14 cellular contexts compared by ENCODE assay signal in genomic region chr2:63881208-63881607, GRCh38. TPM values are rescaled to one million over a fixed set of nuclear protein-coding genes. Genes with fewer than 3 reads are reported as not detected.
DNase-seq lines count a peak whose midpoint lies in the region; ATAC-seq and TF ChIP-seq lines count a peak whose summit lies in the region.
"Had no signal": no experiment of that assay in that cellular context is flagged by ENCODE, and none has a peak within 500 bp of the region (broad histone marks: within the 10 kb centered on the region; RNA-seq: fewer than 3 reads in every experiment).

No MANE protein-coding gene starts in this region.

- peaks cover 37% of the 10 kb centered on the region for H3K36me3 Mint-ChIP-seq in activated CD8-positive, alpha-beta T cell treated with anti-CD3 and anti-CD28 coated beads for 36 hours (ENCODE audit: low read depth)
- peaks cover 61% of the 10 kb centered on the region for H3K36me3 Mint-ChIP-seq in activated CD8-positive, alpha-beta T cell treated with anti-CD3 and anti-CD28 coated beads, Interleukin-2, amount 10 ng/mL, durations not matched to agents 7 days and 5 days (ENCODE audit: low read depth)
- H3K36me3 Mint-ChIP-seq in central memory CD8-positive, alpha-beta T cell (ENCODE audit: insufficient read depth), result peaks cover 38% of the 10 kb centered on the region
- H3K36me3 Mint-ChIP-seq in chondrocyte (ENCODE audit: low read depth), result peaks cover 21% of the 10 kb centered on the region

- H3K4me3 ChIP-seq in gastrocnemius medialis (no peak overlapping the region), BE2C (ENCODE audit: low read depth, low read length) (no peak overlapping the region)
- H3K4me3 ChIP-seq: thoracic aorta had no signal

- H3K36me3 ChIP-seq in gastrocnemius medialis (peaks cover 0 to 43% of the 10 kb centered on the region in 2 donors), BE2C (no peaks in the 10 kb centered on the region)

- no peak overlapping the region for H3K4me3 Mint-ChIP-seq in activated CD8-positive, alpha-beta T cell treated with anti-CD3 and anti-CD28 coated beads for 36 hours
- no peak overlapping the region for H3K4me3 Mint-ChIP-seq in activated CD8-positive, alpha-beta T cell treated with anti-CD3 and anti-CD28 coated beads, Interleukin-2, amount 10 ng/mL, durations not matched to agents 7 days and 5 days
- H3K4me3 Mint-ChIP-seq in central memory CD8-positive, alpha-beta T cell, result no peak overlapping the region
- H3K4me3 Mint-ChIP-seq in chondrocyte (ENCODE audit: unreplicated experiment), result no peak overlapping the region
- H3K4me3 Mint-ChIP-seq: brain, neural crest cell had no signal

- no peaks in the 10 kb centered on the region for H3K27me3 ChIP-seq in gastrocnemius medialis
- no peaks in the 10 kb centered on the region for H3K27me3 ChIP-seq in BE2C

- H3K9me3 ChIP-seq in gastrocnemius medialis (no peaks in the 10 kb centered on the region), BE2C (no peaks in the 10 kb centered on the region)
- H3K9me3 ChIP-seq: thoracic aorta had no signal

- peaks cover 34% of the 10 kb centered on the region for H3K4me1 Mint-ChIP-seq in activated CD8-positive, alpha-beta T cell treated with anti-CD3 and anti-CD28 coated beads for 36 hours (ENCODE audit: low read depth)
- H3K4me1 Mint-ChIP-seq in activated CD8-positive, alpha-beta T cell treated with anti-CD3 and anti-CD28 coated beads, Interleukin-2, amount 10 ng/mL, durations not matched to agents 7 days and 5 days (ENCODE audit: low read depth), result peaks cover 14% of the 10 kb centered on the region
- peaks cover 28% of the 10 kb centered on the region for H3K4me1 Mint-ChIP-seq in central memory CD8-positive, alpha-beta T cell
- H3K4me1 Mint-ChIP-seq in chondrocyte (ENCODE audit: low read depth), result peaks cover 8% of the 10 kb centered on the region

- H3K27ac Mint-ChIP-seq in activated CD8-positive, alpha-beta T cell treated with anti-CD3 and anti-CD28 coated beads for 36 hours, result peak overlapping the region; percentile 60
- no peak overlapping the region for H3K27ac Mint-ChIP-seq in activated CD8-positive, alpha-beta T cell treated with anti-CD3 and anti-CD28 coated beads, Interleukin-2, amount 10 ng/mL, durations not matched to agents 7 days and 5 days
- H3K27ac Mint-ChIP-seq in central memory CD8-positive, alpha-beta T cell (ENCODE audit: low read depth), result peak overlapping the region; percentile 24
- H3K27ac Mint-ChIP-seq in chondrocyte (ENCODE audit: unreplicated experiment), result no peak overlapping the region

- no peak for DNase-seq in activated CD8-positive, alpha-beta T cell treated with anti-CD3 and anti-CD28 coated beads for 36 hours
- no peak for DNase-seq in activated CD8-positive, alpha-beta T cell treated with anti-CD3 and anti-CD28 coated beads, Interleukin-2, amount 10 ng/mL, durations not matched to agents 7 days and 5 days
- DNase-seq in NCI-H1436 treated with DMSO at 0.1 percent for 48 hours (lab: John Stamatoyannopoulos, UW) (peak; percentile 33), gastrocnemius medialis (no peak), left lobe of liver (ENCODE audit: low spot score) (no peak), BE2C (no peak), chondrocyte (ENCODE audit: low spot score) (no peak)
- no peak for DNase-seq in central memory CD8-positive, alpha-beta T cell (ENCODE audit: low spot score in 2 of 2)
- DNase-seq: activated CD8-positive, alpha-beta memory T cell treated with anti-CD3 and anti-CD28 coated beads for 24 hours; Calu3; NCI-H2171 treated with DMSO at 0.1 percent for 48 hours had no signal

- H3K27me3 Mint-ChIP-seq in activated CD8-positive, alpha-beta T cell treated with anti-CD3 and anti-CD28 coated beads for 36 hours, result no peaks in the 10 kb centered on the region
- no peaks in the 10 kb centered on the region for H3K27me3 Mint-ChIP-seq in activated CD8-positive, alpha-beta T cell treated with anti-CD3 and anti-CD28 coated beads, Interleukin-2, amount 10 ng/mL, durations not matched to agents 7 days and 5 days (ENCODE audit: low read depth)
- no peaks in the 10 kb centered on the region for H3K27me3 Mint-ChIP-seq in central memory CD8-positive, alpha-beta T cell
- no peaks in the 10 kb centered on the region for H3K27me3 Mint-ChIP-seq in chondrocyte (ENCODE audit: low read depth)

- POLR2A ChIA-PET in activated CD8-positive, alpha-beta T cell treated with anti-CD3 and anti-CD28 coated beads for 36 hours (lab: Charles Lee), result interaction anchor here (0.6 to 0.7 kb wide), 2 partner anchors 291 to 1639 kb away, joined by 3 to 4 read pairs; no protein-coding TSS in a partner anchor
- POLR2A ChIA-PET in activated CD8-positive, alpha-beta T cell treated with anti-CD3 and anti-CD28 coated beads, Interleukin-2, amount 10 ng/mL, durations not matched to agents 7 days and 5 days (lab: Charles Lee), result no interaction called here

- H3K9me3 Mint-ChIP-seq in activated CD8-positive, alpha-beta T cell treated with anti-CD3 and anti-CD28 coated beads for 36 hours, result no peaks in the 10 kb centered on the region
- no peaks in the 10 kb centered on the region for H3K9me3 Mint-ChIP-seq in activated CD8-positive, alpha-beta T cell treated with anti-CD3 and anti-CD28 coated beads, Interleukin-2, amount 10 ng/mL, durations not matched to agents 7 days and 5 days (ENCODE audit: insufficient read depth)
- no peaks in the 10 kb centered on the region for H3K9me3 Mint-ChIP-seq in central memory CD8-positive, alpha-beta T cell
- no peaks in the 10 kb centered on the region for H3K9me3 Mint-ChIP-seq in chondrocyte (ENCODE audit: low read depth)
- H3K9me3 Mint-ChIP-seq: brain, neural crest cell had no signal

- TF ChIP-seq CTCF in activated CD8-positive, alpha-beta T cell treated with anti-CD3 and anti-CD28 coated beads for 36 hours (IDR thresholded peaks at IDR 0.05), result no peak
- TF ChIP-seq CTCF in gastrocnemius medialis (IDR thresholded peaks at IDR 0.05 in 4 of 5, conservative IDR thresholded peaks at IDR 0.05 in 1 of 5) (no peak), BE2C (IDR thresholded peaks at IDR 0.05; ENCODE audit: low read depth, low read length) (no peak), chondrocyte (IDR thresholded peaks at IDR 0.05) (no peak)

- no peak for ATAC-seq in activated CD8-positive, alpha-beta T cell treated with anti-CD3 and anti-CD28 coated beads for 36 hours
- no peak for ATAC-seq in activated CD8-positive, alpha-beta T cell treated with anti-CD3 and anti-CD28 coated beads, Interleukin-2, amount 10 ng/mL, durations not matched to agents 7 days and 5 days
- ATAC-seq in central memory CD8-positive, alpha-beta T cell (replicated peaks; ENCODE audit: extremely low read depth, poor library complexity, severe bottlenecking), result no peak
- ATAC-seq in gastrocnemius medialis, result no peak
- no peak for ATAC-seq in left lobe of liver

- in situ Hi-C loops in gastrocnemius medialis (cut with MboI; ENCODE audit: low sequenced_read_pairs in 4 of 4), result loop anchor here in 1 of 4 donors (25.0 kb wide), 1 partner anchor 294 kb away; the partner anchor contains the start of genes MDH1 and WDPCP

- CTCF ChIA-PET in activated CD8-positive, alpha-beta T cell treated with anti-CD3 and anti-CD28 coated beads for 36 hours (lab: Charles Lee), result interaction anchor here (0.8 kb wide), 1 partner anchor 19 kb away, joined by 3 read pairs; no protein-coding TSS in a partner anchor
- CTCF ChIA-PET in activated CD8-positive, alpha-beta T cell treated with anti-CD3 and anti-CD28 coated beads, Interleukin-2, amount 10 ng/mL, durations not matched to agents 7 days and 5 days (lab: Charles Lee), result no interaction called here

- H3K4me1 ChIP-seq in gastrocnemius medialis, result peaks cover 21 to 24% of the 10 kb centered on the region in 2 donors
- no peaks in the 10 kb centered on the region for H3K4me1 ChIP-seq in BE2C

- intact Hi-C loops in activated CD8-positive, alpha-beta T cell treated with anti-CD3 and anti-CD28 coated beads for 36 hours (cut with micrococcal nuclease), result no loop called here
- intact Hi-C loops in gastrocnemius medialis (cut with DNase I; ENCODE audit: low total_unique reads), result no loop called here

- peak overlapping the region; percentile 2 to 90 (median 60) for H3K27ac ChIP-seq in gastrocnemius medialis
- H3K27ac ChIP-seq: thoracic aorta had no signal

- TF ChIP-seq POLR2A in gastrocnemius medialis (IDR thresholded peaks at IDR 0.05), result no peak

RNA-seq across cellular contexts. Expression of gene UGP2, which starts 39.5 kb away (rescaled TPM):
- 10 to 100 TPM; 81.4 to 83.7 TPM for total RNA-seq in activated CD8-positive, alpha-beta T cell treated with anti-CD3 and anti-CD28 coated beads for 36 hours
- total RNA-seq in activated CD8-positive, alpha-beta T cell treated with anti-CD3 and anti-CD28 coated beads, Interleukin-2, amount 10 ng/mL, durations not matched to agents 7 days and 5 days, result 100 to 1,000 TPM; 161 to 164 TPM
- total RNA-seq in gastrocnemius medialis (100 to 1,000 TPM; 398 to 784 (median 580) TPM), left lobe of liver (303 TPM), chondrocyte (99.5 to 112 TPM (median 105 TPM) in 3 replicates)
- 13.0 TPM for polyA plus RNA-seq in BE2C (2012; ENCODE audit: insufficient read depth, insufficient read length, low read depth)

Comparison
In these comparisons a context has a peak if more than half of its experiments do, and no peak if none do; other contexts are left out.
1. H3K27ac Mint-ChIP-seq: peak in activated CD8-positive, alpha-beta T cell treated with anti-CD3 and anti-CD28 coated beads for 36 hours (single experiment) and central memory CD8-positive, alpha-beta T cell (single experiment); none in activated CD8-positive, alpha-beta T cell treated with anti-CD3 and anti-CD28 coated beads, Interleukin-2, amount 10 ng/mL, durations not matched to agents 7 days and 5 days (single experiment) and chondrocyte (single experiment).